Comparison of ENCODE assay signal across 8 cellular contexts in the genomic region with DNA sequence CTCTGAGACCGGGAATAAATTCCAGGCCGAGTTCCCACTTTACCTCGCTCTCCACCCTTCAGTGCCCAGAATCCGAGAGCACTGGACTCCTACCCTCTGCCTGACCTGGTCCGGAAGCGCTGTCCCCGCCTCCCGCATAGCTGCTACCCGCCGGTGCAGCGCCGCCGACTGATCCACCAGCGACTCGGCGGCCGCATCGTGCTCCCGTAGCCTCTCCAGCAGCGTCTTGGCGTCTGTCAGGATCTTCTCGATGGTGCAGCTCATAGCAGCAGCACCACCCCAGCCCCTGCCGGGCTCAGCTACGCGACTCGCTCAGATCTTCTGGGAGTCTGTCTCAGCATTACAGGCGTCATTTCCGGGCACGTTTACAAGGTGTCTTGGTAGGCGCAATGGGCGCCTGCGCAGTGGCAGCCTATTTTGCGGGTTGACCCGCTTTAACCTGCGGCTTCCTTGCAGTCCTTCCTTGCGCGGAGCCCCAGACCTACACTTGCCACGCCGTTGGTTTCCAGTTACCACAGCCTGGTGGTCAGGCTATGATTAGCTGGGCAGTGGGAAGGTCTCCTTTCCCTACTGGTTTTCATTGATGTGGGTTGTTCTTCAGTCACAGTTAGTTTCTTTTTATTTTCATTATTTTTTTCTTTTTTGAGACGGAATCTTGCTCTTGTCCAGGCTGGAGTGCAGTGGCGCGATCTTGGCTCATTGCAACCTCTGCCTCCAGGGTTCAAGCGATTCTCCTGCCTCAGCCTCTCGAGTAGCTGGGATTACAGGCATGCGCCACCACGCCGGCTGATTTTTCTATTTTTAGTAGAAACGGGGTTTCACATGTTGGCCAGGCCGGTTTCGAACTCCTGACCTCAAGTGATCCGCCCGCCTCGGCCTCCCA. TPM values are rescaled to one million over a fixed set of nuclear protein-coding genes. Genes with fewer than 3 reads are reported as not detected.
DNase-seq lines count a peak whose midpoint lies in the region; ATAC-seq and TF ChIP-seq lines count a peak whose summit lies in the region.

A gene (minus strand): TSS at position 342 of the 883 bp plus-strand sequence. CDS start 78 bp downstream, at position 264.

- POLR2A ChIA-PET in activated CD8-positive, alpha-beta memory T cell treated with anti-CD3 and anti-CD28 coated beads for 36 hours (lab: Charles Lee) = interaction anchor here (0.6 to 1.8 kb wide), 6 partner anchors 21 to 1824 kb away, joined by 3 to 8 read pairs (median 3); a partner anchor contains a TSS

- no peak for TF ChIP-seq CTCF in GM20000 (IDR thresholded peaks at IDR 0.05; ENCODE audit: extremely low read depth, missing control alignments)

- ATAC-seq in effector memory CD8-positive, alpha-beta T cell (replicated peaks) = peak; percentile 97

- peak within 1 kb of the TSS; percentile 99 to 100 for H3K27ac Mint-ChIP-seq in effector memory CD8-positive, alpha-beta T cell

- peaks cover 10 to 31% of the 10 kb centered on the region in 2 donors for H3K4me1 Mint-ChIP-seq in effector memory CD8-positive, alpha-beta T cell (ENCODE audit: low read depth in 2 of 2)

- peak within 1 kb of the TSS; percentile 99 to 100 for H3K4me3 Mint-ChIP-seq in effector memory CD8-positive, alpha-beta T cell

- H3K27me3 Mint-ChIP-seq in effector memory CD8-positive, alpha-beta T cell = peaks cover under 1 to 3% of the 10 kb centered on the region in 2 donors

- H3K36me3 Mint-ChIP-seq in effector memory CD8-positive, alpha-beta T cell (ENCODE audit: insufficient read depth) = peaks cover 33% of the 10 kb centered on the region

- DNase-seq in CMK (ENCODE audit: low read depth) (peak; percentile 86), GM20000 (ENCODE audit: low spot score) (peak; percentile 90), HT-29 (ENCODE audit: low spot score) (peak; percentile 98), medulla oblongata (ENCODE audit: extremely low spot score) (peak; percentile 93)
- peak; percentile 93 for DNase-seq in NK-92 treated with Interleukin-12 subunit alpha and Interleukin-12 subunit beta, amount 100 ng/mL, for 24 hours (lab: John Stamatoyannopoulos, UW)
- peak; percentile 92 to 94 (median 93) for DNase-seq in effector memory CD8-positive, alpha-beta T cell
- peak; percentile 88 for DNase-seq in stimulated activated CD8-positive, alpha-beta memory T cell treated with anti-CD3 and anti-CD28 coated beads, Interleukin-12 subunit alpha, Interleukin-12 subunit beta, amount 100 ng/mL, for 1 hour (ENCODE audit: low read depth)

- no peaks in the 10 kb centered on the region for H3K9me3 Mint-ChIP-seq in effector memory CD8-positive, alpha-beta T cell

- CTCF ChIA-PET in activated CD8-positive, alpha-beta memory T cell treated with anti-CD3 and anti-CD28 coated beads for 36 hours (lab: Charles Lee) = no interaction called here

RNA-seq across cellular contexts. Expression of the gene that starts here (rescaled TPM):
- 77.9 and 106 TPM in 2 replicates for total RNA-seq in HT-29 (2014; rRNA removed; shearing (Covaris generic))
- total RNA-seq in activated CD8-positive, alpha-beta memory T cell treated with anti-CD3 and anti-CD28 coated beads for 36 hours = 10 to 100 TPM; 69.7 to 70.0 TPM

Comparison
In these comparisons a context has a peak if more than half of its experiments do, and no peak if none do; other contexts are left out.
1. Peak in every context shown above with its lines: DNase-seq and ATAC-seq.